8 cellular contexts compared by ENCODE assay signal in genomic region chr5:891837-892389, GRCh38. TPM values are rescaled to one million over a fixed set of nuclear protein-coding genes. Genes with fewer than 3 reads are reported as not detected.
DNase-seq lines count a peak whose midpoint lies in the region; ATAC-seq, FAIRE-seq and TF ChIP-seq lines count a peak whose summit lies in the region.

No MANE protein-coding gene starts in this region.

- POLR2A ChIA-PET in activated CD4-positive, alpha-beta T cell treated with anti-CD3 and anti-CD28 coated beads, Interleukin-2, amount 10 ng/mL, durations not matched to agents 7 days and 5 days (lab: Charles Lee), result no interaction called here
- POLR2A ChIA-PET in activated B cell treated with CpG ODN at 0.5 μM for 24 hours (lab: Charles Lee), result interaction anchor here (0.8 kb wide), 1 partner anchor 13 kb away, joined by 3 read pairs; no protein-coding TSS in a partner anchor

- H3K4me3 ChIP-seq in gastroesophageal sphincter, result peak overlapping the region; percentile 74 to 91
- peak overlapping the region; percentile 52 to 84 (median 67) for H3K4me3 ChIP-seq in pancreas

- TF ChIP-seq CTCF in activated B cell treated with CpG ODN at 0.5 μM for 24 hours (IDR thresholded peaks at IDR 0.05) (no peak), gastroesophageal sphincter (IDR thresholded peaks at IDR 0.05) (no peak), pancreas (IDR thresholded peaks at IDR 0.05) (no peak)

- peak overlapping the region; percentile 94 for H3K27ac Mint-ChIP-seq in activated CD4-positive, alpha-beta T cell treated with anti-CD3 and anti-CD28 coated beads, Interleukin-2, amount 10 ng/mL, durations not matched to agents 7 days and 5 days
- H3K27ac Mint-ChIP-seq in activated B cell treated with CpG ODN at 0.5 μM for 24 hours, result peak overlapping the region; percentile 76

- ATAC-seq in HG03521 (IDR thresholded peaks at IDR 0.05; ENCODE audit: unreplicated experiment), result peak; percentile 10
- ATAC-seq in activated B cell treated with CpG ODN at 0.5 μM for 24 hours (ENCODE audit: low read depth), result peak; percentile 8
- ATAC-seq in gastroesophageal sphincter, result peak; percentile 34
- ATAC-seq in pancreas, result peak; percentile 39 to 64 (median 59)

- H3K27ac ChIP-seq in gastroesophageal sphincter (peak overlapping the region; percentile 60 to 94 (median 89)), pancreas (peak overlapping the region in 3 of 4 donors; percentile 40 to 71 (median 57))

- 39 to 70% methylated on average over 2 to 6 of the region's 25 CpGs for WGBS in gastroesophageal sphincter (ENCODE audit: low coverage in 1 of 2), 2 donors
- WGBS in pancreas, 2 donors, result 8% methylated on average over 23 to 25 of the region's 25 CpGs

- no peak for TF ChIP-seq POLR2A in gastroesophageal sphincter (IDR thresholded peaks at IDR 0.05)

- FAIRE-seq in pancreas (lab: Jason Lieb, UNC), result no peak

- H3K36me3 Mint-ChIP-seq in activated CD4-positive, alpha-beta T cell treated with anti-CD3 and anti-CD28 coated beads, Interleukin-2, amount 10 ng/mL, durations not matched to agents 7 days and 5 days (ENCODE audit: low read depth), result peaks cover 63% of the 10 kb centered on the region
- H3K36me3 Mint-ChIP-seq in activated B cell treated with CpG ODN at 0.5 μM for 24 hours (ENCODE audit: low read depth), result peaks cover 44% of the 10 kb centered on the region

- no peaks in the 10 kb centered on the region for H3K27me3 Mint-ChIP-seq in activated CD4-positive, alpha-beta T cell treated with anti-CD3 and anti-CD28 coated beads, Interleukin-2, amount 10 ng/mL, durations not matched to agents 7 days and 5 days
- no peaks in the 10 kb centered on the region for H3K27me3 Mint-ChIP-seq in activated B cell treated with CpG ODN at 0.5 μM for 24 hours

- peak overlapping the region; percentile 86 for H3K4me3 Mint-ChIP-seq in activated CD4-positive, alpha-beta T cell treated with anti-CD3 and anti-CD28 coated beads, Interleukin-2, amount 10 ng/mL, durations not matched to agents 7 days and 5 days
- H3K4me3 Mint-ChIP-seq in activated B cell treated with CpG ODN at 0.5 μM for 24 hours, result peak overlapping the region; percentile 88

- peaks cover 0 to 45% of the 10 kb centered on the region in 2 donors for H3K36me3 ChIP-seq in gastroesophageal sphincter
- H3K36me3 ChIP-seq in pancreas, result peaks cover 0 to 21% (median 0%) of the 10 kb centered on the region in 3 donors

- DNase-seq in activated CD4-positive, alpha-beta T cell treated with anti-CD3 and anti-CD28 coated beads, Interleukin-2, amount 10 ng/mL, durations not matched to agents 7 days and 5 days, result peak; percentile 22
- DNase-seq in activated CD4-positive, alpha-beta T cell treated with anti-CD3 and anti-CD28 coated beads, Interleukin-2, amount 50 U/mL, for 1 hour, result no peak
- peak; percentile 22 for DNase-seq in activated B cell treated with CpG ODN at 0.5 μM for 24 hours
- peak in 1 of 6 donors; percentile 36 for DNase-seq in pancreas
- no peak for DNase-seq in middle frontal gyrus (ENCODE audit: extremely low spot score, low spot score)
- no peak for DNase-seq in effector CD8-positive, alpha-beta T cell (lab: John Stamatoyannopoulos, UW)

- no peaks in the 10 kb centered on the region for H3K27me3 ChIP-seq in gastroesophageal sphincter
- no peaks in the 10 kb centered on the region for H3K27me3 ChIP-seq in pancreas

- CTCF ChIA-PET in activated CD4-positive, alpha-beta T cell treated with anti-CD3 and anti-CD28 coated beads, Interleukin-2, amount 10 ng/mL, durations not matched to agents 7 days and 5 days (lab: Charles Lee), result interaction anchor here (1.9 kb wide), 1 partner anchor 15 kb away, joined by 6 read pairs; no protein-coding TSS in a partner anchor
- CTCF ChIA-PET in activated B cell treated with CpG ODN at 0.5 μM for 24 hours (lab: Charles Lee), result interaction anchor here (1.1 to 2.5 kb wide), 3 partner anchors 11 to 575 kb away, joined by 4 to 8 read pairs (median 4); no protein-coding TSS in a partner anchor

- no peaks in the 10 kb centered on the region for H3K9me3 ChIP-seq in gastroesophageal sphincter
- H3K9me3 ChIP-seq in pancreas, result no peaks in the 10 kb centered on the region

- no peaks in the 10 kb centered on the region for H3K9me3 Mint-ChIP-seq in activated CD4-positive, alpha-beta T cell treated with anti-CD3 and anti-CD28 coated beads, Interleukin-2, amount 10 ng/mL, durations not matched to agents 7 days and 5 days
- H3K9me3 Mint-ChIP-seq in activated B cell treated with CpG ODN at 0.5 μM for 24 hours, result no peaks in the 10 kb centered on the region

- intact Hi-C loops in activated B cell treated with CpG ODN at 0.5 μM for 24 hours (cut with micrococcal nuclease), result loop anchor here (5.0 kb wide), 1 partner anchor 110 kb away; the partner anchor contains the start of gene ZDHHC11B
- intact Hi-C loops in pancreas (cut with DNase I), result no loop called here

- H3K4me1 ChIP-seq in gastroesophageal sphincter (peaks cover 0 to 34% (median 16%) of the 10 kb centered on the region in 3 donors), pancreas (peaks cover 0 to 10% (median 5%) of the 10 kb centered on the region in 3 donors)

- peaks cover 54% of the 10 kb centered on the region for H3K4me1 Mint-ChIP-seq in activated CD4-positive, alpha-beta T cell treated with anti-CD3 and anti-CD28 coated beads, Interleukin-2, amount 10 ng/mL, durations not matched to agents 7 days and 5 days
- peaks cover 15% of the 10 kb centered on the region for H3K4me1 Mint-ChIP-seq in activated B cell treated with CpG ODN at 0.5 μM for 24 hours

- TF ChIP-seq EP300 in gastroesophageal sphincter (IDR thresholded peaks at IDR 0.05), result no peak

RNA-seq across cellular contexts. Expression of gene BRD9, which starts 0.7 kb away (rescaled TPM):
- total RNA-seq in activated CD4-positive, alpha-beta T cell treated with anti-CD3 and anti-CD28 coated beads, Interleukin-2, amount 10 ng/mL, durations not matched to agents 7 days and 5 days, result 10 to 100 TPM; 52.7 to 59.1 TPM
- total RNA-seq in activated B cell treated with CpG ODN at 0.5 μM for 24 hours (53.0 and 67.8 TPM in 2 replicates), gastroesophageal sphincter (10 to 100 TPM; 22.3 to 38.5 (median 28.4) TPM), pancreas (10 to 100 TPM; 11.3 to 21.7 (median 16.8) TPM)
- polyA plus RNA-seq in pancreas, result 10 to 100 TPM; 29.1 to 38.5 TPM

RNA-seq across cellular contexts. Expression of gene TRIP13, which starts 0.8 kb away (rescaled TPM):
- 10 to 100 TPM; 33.4 to 38.6 TPM for total RNA-seq in activated CD4-positive, alpha-beta T cell treated with anti-CD3 and anti-CD28 coated beads, Interleukin-2, amount 10 ng/mL, durations not matched to agents 7 days and 5 days
- 3.5 and 4.1 TPM in 2 replicates for total RNA-seq in activated B cell treated with CpG ODN at 0.5 μM for 24 hours
- 1 to 10 TPM in 2 of 4 donors, under 1 TPM in 2; 0.13 to 3.6 (median 0.73) TPM for total RNA-seq in gastroesophageal sphincter
- 1 to 10 TPM in 1 of 6 donors, under 1 TPM in 4, not detected in 1; 0.31 to 1.2 (median 0.81) TPM for total RNA-seq in pancreas
- under 1 TPM; 0.38 to 0.45 TPM for polyA plus RNA-seq in pancreas

RNA-seq across cellular contexts. Expression of gene ZDHHC11, which starts 41.1 kb away (rescaled TPM):
- 1 to 10 TPM; 9.4 to 10.0 TPM for total RNA-seq in activated CD4-positive, alpha-beta T cell treated with anti-CD3 and anti-CD28 coated beads, Interleukin-2, amount 10 ng/mL, durations not matched to agents 7 days and 5 days
- total RNA-seq in activated B cell treated with CpG ODN at 0.5 μM for 24 hours (0.78 and 1.6 TPM in 2 replicates), gastroesophageal sphincter (10 to 100 TPM in 2 of 4 donors, 1 to 10 TPM in 2; 2.3 to 19.1 (median 7.4) TPM), pancreas (10 to 100 TPM in 2 of 6 donors, 1 to 10 TPM in 4; 3.6 to 11.0 (median 7.8) TPM)
- polyA plus RNA-seq in pancreas, result 10 to 100 TPM in 1 of 2 donors, 1 to 10 TPM in 1; 5.4 to 18.1 TPM

Comparison
In these comparisons a context has a peak if more than half of its experiments do, and no peak if none do; other contexts are left out.
1. DNase-seq: peak in activated CD4-positive, alpha-beta T cell treated with anti-CD3 and anti-CD28 coated beads, Interleukin-2, amount 10 ng/mL, durations not matched to agents 7 days and 5 days (single experiment) and activated B cell treated with CpG ODN at 0.5 μM for 24 hours (single experiment); none in activated CD4-positive, alpha-beta T cell treated with anti-CD3 and anti-CD28 coated beads, Interleukin-2, amount 50 U/mL, for 1 hour (single experiment), middle frontal gyrus (single experiment) and effector CD8-positive, alpha-beta T cell (single experiment).
2. ATAC-seq: peak in every context shown above with its lines; median percentile 59 in pancreas; 34 in gastroesophageal sphincter; 10 in HG03521; 8 in activated B cell treated with CpG ODN at 0.5 μM for 24 hours.